In the genomic region with DNA sequence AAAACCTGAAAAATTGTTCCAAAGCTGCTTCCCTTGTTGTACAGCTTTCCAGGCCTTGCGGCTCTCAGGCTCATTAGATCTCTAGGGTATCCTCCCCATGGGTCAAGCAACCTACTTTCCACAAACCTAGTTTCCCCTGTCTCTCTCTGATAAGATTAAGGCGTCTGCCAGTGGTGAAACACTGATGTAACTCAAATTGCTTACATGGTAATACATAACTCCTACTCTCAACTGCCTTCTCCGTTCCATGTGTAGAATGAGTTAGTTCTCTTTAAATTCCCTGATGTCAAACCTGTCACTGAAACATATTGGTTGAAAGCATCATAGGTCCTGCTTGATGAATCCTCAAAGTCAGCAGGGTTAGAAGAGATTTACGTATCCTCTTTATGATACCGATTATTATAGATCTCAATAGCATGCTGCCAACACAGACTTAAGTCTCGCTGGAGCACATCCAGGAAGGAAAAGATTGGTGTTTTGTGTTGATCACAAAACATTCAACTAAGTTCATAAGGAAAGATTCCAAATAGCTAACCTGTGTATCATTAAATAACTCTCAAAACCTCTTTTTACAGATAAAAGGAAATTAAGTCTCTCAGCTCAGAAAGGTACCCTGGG, we compare ENCODE assay signal across 16 cellular contexts. TPM values are rescaled to one million over a fixed set of nuclear protein-coding genes. Genes with fewer than 3 reads are reported as not detected.
DNase-seq lines count a peak whose midpoint lies in the region; ATAC-seq and TF ChIP-seq lines count a peak whose summit lies in the region.
"Had no signal": no experiment of that assay in that cellular context is flagged by ENCODE, and none has a peak within 500 bp of the region (broad histone marks: within the 10 kb centered on the region; RNA-seq: fewer than 3 reads in every experiment).

No MANE protein-coding gene starts in this region.

- DNase-seq in activated T-cell treated with anti-CD3 and anti-CD28 coated beads, Interleukin-2, amount 50 U/mL, for 72 hours: no peak
- no peak for DNase-seq in activated T-cell treated with anti-CD3 and anti-CD28 coated beads, Interleukin-2, amount 50 U/mL, for 4 hours
- no peak for DNase-seq in T-helper 17 cell
- DNase-seq in central memory CD8-positive, alpha-beta T cell (ENCODE audit: low spot score in 2 of 2): no peak
- peak; percentile 10 for DNase-seq in osteocyte (ENCODE audit: extremely low spot score, unreplicated experiment)
- DNase-seq in NCI-H226: no peak
- no peak for DNase-seq in HT-29 (ENCODE audit: low spot score)
- DNase-seq: activated effector memory CD4-positive, alpha-beta T cell treated with anti-CD3 and anti-CD28 coated beads, Interleukin-2, amount 50 U/mL, for 16 hours; body of pancreas; NCI-H1417; NCI-H2171 treated with DMSO at 0.1 percent for 48 hours; NCI-H82; spleen; stimulated activated naive B cell treated with anti-CD40 and anti-IgM and Interleukin-4, amounts not matched to agents 10 μg/mL and 1 μg/mL and 100 μg/mL, for 72 hours had no signal

- peaks cover 13 to 38% of the 10 kb centered on the region in 2 donors for H3K36me3 Mint-ChIP-seq in activated T-cell treated with anti-CD3 and anti-CD28 coated beads, Interleukin-2, amount 50 U/mL, for 72 hours (ENCODE audit: insufficient read depth in 2 of 2)
- peaks cover 41% of the 10 kb centered on the region for H3K36me3 Mint-ChIP-seq in activated T-cell treated with anti-CD3 and anti-CD28 coated beads, Interleukin-2, amount 50 U/mL, for 4 hours (ENCODE audit: insufficient read depth)
- H3K36me3 Mint-ChIP-seq in T-helper 17 cell (ENCODE audit: low read depth): peaks cover 7% of the 10 kb centered on the region
- H3K36me3 Mint-ChIP-seq in central memory CD8-positive, alpha-beta T cell (ENCODE audit: insufficient read depth): peaks cover 71% of the 10 kb centered on the region
- H3K36me3 Mint-ChIP-seq in osteocyte (ENCODE audit: unreplicated experiment): peaks cover 36% of the 10 kb centered on the region

- H3K27ac Mint-ChIP-seq in activated T-cell treated with anti-CD3 and anti-CD28 coated beads, Interleukin-2, amount 50 U/mL, for 72 hours: peak overlapping the region; percentile 91
- H3K27ac Mint-ChIP-seq in T-helper 17 cell (peak overlapping the region; percentile 47), osteocyte (ENCODE audit: unreplicated experiment) (no peak overlapping the region)
- H3K27ac Mint-ChIP-seq in central memory CD8-positive, alpha-beta T cell (ENCODE audit: low read depth): peak overlapping the region; percentile 32
- H3K27ac Mint-ChIP-seq: dendritic cell treated with granulocyte-macrophage colony-stimulating factor and Interleukin-4, amounts not matched to agents 40 ng/mL and 50 ng/mL, for 4 days; stimulated activated naive B cell treated with anti-CD40 and anti-IgM and Interleukin-4, amounts not matched to agents 10 μg/mL and 1 μg/mL and 100 μg/mL, for 72 hours had no signal

- no peak for TF ChIP-seq CTCF in osteocyte (IDR thresholded peaks at IDR 0.05)

- peaks cover 40% of the 10 kb centered on the region for H3K4me1 Mint-ChIP-seq in activated T-cell treated with anti-CD3 and anti-CD28 coated beads, Interleukin-2, amount 50 U/mL, for 72 hours (ENCODE audit: low read depth)
- H3K4me1 Mint-ChIP-seq in activated T-cell treated with anti-CD3 and anti-CD28 coated beads, Interleukin-2, amount 50 U/mL, for 4 hours (ENCODE audit: low read depth): peaks cover 25% of the 10 kb centered on the region
- H3K4me1 Mint-ChIP-seq in T-helper 17 cell: peaks cover 18% of the 10 kb centered on the region
- H3K4me1 Mint-ChIP-seq in central memory CD8-positive, alpha-beta T cell: peaks cover 12% of the 10 kb centered on the region
- H3K4me1 Mint-ChIP-seq in osteocyte (ENCODE audit: unreplicated experiment): peaks cover 6% of the 10 kb centered on the region

- no peak overlapping the region for H3K4me3 Mint-ChIP-seq in activated T-cell treated with anti-CD3 and anti-CD28 coated beads, Interleukin-2, amount 50 U/mL, for 72 hours
- H3K4me3 Mint-ChIP-seq in activated T-cell treated with anti-CD3 and anti-CD28 coated beads, Interleukin-2, amount 50 U/mL, for 4 hours: no peak overlapping the region
- H3K4me3 Mint-ChIP-seq in T-helper 17 cell (no peak overlapping the region), osteocyte (ENCODE audit: unreplicated experiment) (no peak overlapping the region)
- H3K4me3 Mint-ChIP-seq in central memory CD8-positive, alpha-beta T cell: no peak overlapping the region
- H3K4me3 Mint-ChIP-seq: dendritic cell treated with granulocyte-macrophage colony-stimulating factor and Interleukin-4, amounts not matched to agents 40 ng/mL and 50 ng/mL, for 4 days; stimulated activated naive B cell treated with anti-CD40 and anti-IgM and Interleukin-4, amounts not matched to agents 10 μg/mL and 1 μg/mL and 100 μg/mL, for 72 hours had no signal

- no peaks in the 10 kb centered on the region for H3K9me3 Mint-ChIP-seq in activated T-cell treated with anti-CD3 and anti-CD28 coated beads, Interleukin-2, amount 50 U/mL, for 72 hours
- H3K9me3 Mint-ChIP-seq in activated T-cell treated with anti-CD3 and anti-CD28 coated beads, Interleukin-2, amount 50 U/mL, for 4 hours: no peaks in the 10 kb centered on the region
- H3K9me3 Mint-ChIP-seq in central memory CD8-positive, alpha-beta T cell: no peaks in the 10 kb centered on the region
- no peaks in the 10 kb centered on the region for H3K9me3 Mint-ChIP-seq in osteocyte (ENCODE audit: unreplicated experiment)
- H3K9me3 Mint-ChIP-seq: dendritic cell treated with granulocyte-macrophage colony-stimulating factor and Interleukin-4, amounts not matched to agents 40 ng/mL and 50 ng/mL, for 4 days; stimulated activated naive B cell treated with anti-CD40 and anti-IgM and Interleukin-4, amounts not matched to agents 10 μg/mL and 1 μg/mL and 100 μg/mL, for 72 hours had no signal

- H3K9me3 ChIP-seq in T-helper 17 cell (ENCODE audit: control insufficient read depth, low read length, poor library complexity, severe bottlenecking): no peaks in the 10 kb centered on the region
- H3K9me3 ChIP-seq: body of pancreas, spleen had no signal

- no peak for ATAC-seq in activated T-cell treated with anti-CD3 and anti-CD28 coated beads, Interleukin-2, amount 50 U/mL, for 72 hours (replicated peaks in 1 of 2)
- no peak for ATAC-seq in activated T-cell treated with anti-CD3 and anti-CD28 coated beads, Interleukin-2, amount 50 U/mL, for 4 hours
- ATAC-seq in T-helper 17 cell (no peak), GM18870 (IDR thresholded peaks at IDR 0.05; ENCODE audit: unreplicated experiment) (no peak)
- no peak for ATAC-seq in central memory CD8-positive, alpha-beta T cell (replicated peaks; ENCODE audit: extremely low read depth, poor library complexity, severe bottlenecking)
- ATAC-seq: body of pancreas; stimulated activated naive B cell treated with anti-CD40 and anti-IgM and Interleukin-4, amounts not matched to agents 10 μg/mL and 1 μg/mL and 100 μg/mL, for 72 hours had no signal

- no peaks in the 10 kb centered on the region for H3K27me3 Mint-ChIP-seq in activated T-cell treated with anti-CD3 and anti-CD28 coated beads, Interleukin-2, amount 50 U/mL, for 72 hours (ENCODE audit: low read depth)
- no peaks in the 10 kb centered on the region for H3K27me3 Mint-ChIP-seq in activated T-cell treated with anti-CD3 and anti-CD28 coated beads, Interleukin-2, amount 50 U/mL, for 4 hours (ENCODE audit: low read depth)
- no peaks in the 10 kb centered on the region for H3K27me3 Mint-ChIP-seq in T-helper 17 cell
- no peaks in the 10 kb centered on the region for H3K27me3 Mint-ChIP-seq in central memory CD8-positive, alpha-beta T cell
- H3K27me3 Mint-ChIP-seq in osteocyte (ENCODE audit: unreplicated experiment): no peaks in the 10 kb centered on the region
- H3K27me3 Mint-ChIP-seq: dendritic cell treated with granulocyte-macrophage colony-stimulating factor and Interleukin-4, amounts not matched to agents 40 ng/mL and 50 ng/mL, for 4 days; stimulated activated naive B cell treated with anti-CD40 and anti-IgM and Interleukin-4, amounts not matched to agents 10 μg/mL and 1 μg/mL and 100 μg/mL, for 72 hours had no signal

RNA-seq across cellular contexts. Expression of gene PPP1R15B, which starts 10.6 kb away (rescaled TPM):
- 10 to 100 TPM; 82.9 to 94.2 TPM for total RNA-seq in activated T-cell treated with anti-CD3 and anti-CD28 coated beads, Interleukin-2, amount 50 U/mL, for 72 hours
- total RNA-seq in activated T-cell treated with anti-CD3 and anti-CD28 coated beads, Interleukin-2, amount 50 U/mL, for 4 hours: 10 to 100 TPM; 71.7 to 80.1 (median 72.9) TPM
- total RNA-seq in T-helper 17 cell: 100 to 1,000 TPM; 207 to 266 TPM
- 46.1 and 47.4 TPM in 2 replicates for total RNA-seq in osteocyte
- 32.6 and 40.7 TPM in 2 replicates for total RNA-seq in HT-29 (2014; rRNA removed; shearing (Covaris generic))

RNA-seq across cellular contexts. Expression of gene PLEKHA6, which starts 41.3 kb away (rescaled TPM):
- 1 to 10 TPM in 1 of 2 donors, under 1 TPM in 1; 0.31 to 3.4 TPM for total RNA-seq in activated T-cell treated with anti-CD3 and anti-CD28 coated beads, Interleukin-2, amount 50 U/mL, for 72 hours
- under 1 TPM; 0.19 to 0.61 (median 0.29) TPM for total RNA-seq in activated T-cell treated with anti-CD3 and anti-CD28 coated beads, Interleukin-2, amount 50 U/mL, for 4 hours
- total RNA-seq in T-helper 17 cell (under 1 TPM; 0.47 to 0.50 TPM), osteocyte (0.24 and 0.26 TPM in 2 replicates)
- 76.7 and 88.6 TPM in 2 replicates for total RNA-seq in HT-29 (2014; rRNA removed; shearing (Covaris generic))

Comparison
In these comparisons a context has a peak if more than half of its experiments do, and no peak if none do; other contexts are left out.
1. RNA of gene PLEKHA6, which starts 41.3 kb away (total RNA-seq): 76.7 to 88.6 TPM in HT-29; 0.31 to 3.4 TPM in activated T-cell treated with anti-CD3 and anti-CD28 coated beads, Interleukin-2, amount 50 U/mL, for 72 hours, 0.47 to 0.50 TPM in T-helper 17 cell, 0.19 to 0.61 TPM in activated T-cell treated with anti-CD3 and anti-CD28 coated beads, Interleukin-2, amount 50 U/mL, for 4 hours and 0.24 to 0.26 TPM in osteocyte; every median in the first group is over 10 times any median in the second.